In the genomic region with DNA sequence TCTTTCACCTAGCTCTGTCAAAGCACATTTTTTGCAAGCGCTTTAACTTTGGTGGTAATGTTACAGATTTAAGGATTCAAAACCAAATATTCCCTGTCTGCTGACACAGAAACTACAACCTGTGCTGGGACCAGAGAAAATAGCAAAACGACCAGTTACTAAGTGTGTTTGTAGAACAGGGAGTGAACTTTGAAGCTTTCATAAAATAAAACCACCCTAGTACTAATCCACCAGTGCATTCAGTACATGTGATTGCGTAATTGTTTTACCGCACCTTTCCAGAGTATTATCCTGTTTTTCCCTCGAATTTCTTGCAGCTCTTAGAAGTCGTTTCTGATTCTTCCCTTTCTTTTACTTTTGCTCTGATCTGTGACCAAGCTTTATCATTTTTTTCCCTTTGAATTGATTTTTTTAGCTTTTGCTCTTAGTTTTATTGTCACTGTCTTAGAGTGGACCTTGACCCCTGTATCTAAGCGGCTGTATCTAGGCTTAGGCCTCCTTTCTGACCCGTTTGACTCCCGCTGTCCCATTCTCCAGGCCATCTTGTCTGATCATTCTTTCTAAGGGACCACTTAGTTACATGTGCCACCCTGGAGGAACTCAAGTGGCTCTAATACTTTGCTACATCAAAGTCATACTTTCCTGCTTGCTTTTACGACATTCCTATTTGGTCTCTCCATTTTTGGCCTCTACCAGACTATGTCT, we compare ENCODE assay signal across 2 cellular contexts.
TF ChIP-seq lines count a peak whose summit lies in the region.

No MANE protein-coding gene starts in this region.

TF ChIP-seq in GM12878, 131 proteins besides CTCF, POLR2A, EP300 and RAD21:
- TF ChIP-seq ETV6 (conservative IDR thresholded peaks at IDR 0.05 in 1 of 2, IDR thresholded peaks at IDR 0.05 in 1 of 2; ENCODE audit: borderline replicate concordance in 1 of 2, low read depth in 1 of 2) = no peak
- TF ChIP-seq, protein P1, sequence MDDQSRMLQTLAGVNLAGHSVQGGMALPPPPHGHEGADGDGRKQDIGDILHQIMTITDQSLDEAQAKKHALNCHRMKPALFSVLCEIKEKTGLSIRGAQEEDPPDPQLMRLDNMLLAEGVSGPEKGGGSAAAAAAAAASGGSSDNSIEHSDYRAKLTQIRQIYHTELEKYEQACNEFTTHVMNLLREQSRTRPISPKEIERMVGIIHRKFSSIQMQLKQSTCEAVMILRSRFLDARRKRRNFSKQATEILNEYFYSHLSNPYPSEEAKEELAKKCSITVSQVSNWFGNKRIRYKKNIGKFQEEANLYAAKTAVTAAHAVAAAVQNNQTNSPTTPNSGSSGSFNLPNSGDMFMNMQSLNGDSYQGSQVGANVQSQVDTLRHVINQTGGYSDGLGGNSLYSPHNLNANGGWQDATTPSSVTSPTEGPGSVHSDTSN (IDR thresholded peaks at IDR 0.05; ENCODE audit: insufficient replicate concordance, low read depth, low read length) = no peak
- TF ChIP-seq SMC3 (IDR thresholded peaks at IDR 0.05; ENCODE audit: borderline replicate concordance, low read length) = no peak
- no peak for TF ChIP-seq RAD51 (IDR thresholded peaks at IDR 0.05)
- no peak for TF ChIP-seq CREB1 (IDR thresholded peaks at IDR 0.05; ENCODE audit: low read depth)
- no peak for TF ChIP-seq ZNF384 (IDR thresholded peaks at IDR 0.05; ENCODE audit: borderline replicate concordance, low read depth, low read length)
- no peak for TF ChIP-seq SMARCA5 (IDR thresholded peaks at IDR 0.05)
- TF ChIP-seq RELA (IDR thresholded peaks at IDR 0.05; ENCODE audit: borderline replicate concordance, partially characterized antibody) = no peak
- TF ChIP-seq, protein P2, sequence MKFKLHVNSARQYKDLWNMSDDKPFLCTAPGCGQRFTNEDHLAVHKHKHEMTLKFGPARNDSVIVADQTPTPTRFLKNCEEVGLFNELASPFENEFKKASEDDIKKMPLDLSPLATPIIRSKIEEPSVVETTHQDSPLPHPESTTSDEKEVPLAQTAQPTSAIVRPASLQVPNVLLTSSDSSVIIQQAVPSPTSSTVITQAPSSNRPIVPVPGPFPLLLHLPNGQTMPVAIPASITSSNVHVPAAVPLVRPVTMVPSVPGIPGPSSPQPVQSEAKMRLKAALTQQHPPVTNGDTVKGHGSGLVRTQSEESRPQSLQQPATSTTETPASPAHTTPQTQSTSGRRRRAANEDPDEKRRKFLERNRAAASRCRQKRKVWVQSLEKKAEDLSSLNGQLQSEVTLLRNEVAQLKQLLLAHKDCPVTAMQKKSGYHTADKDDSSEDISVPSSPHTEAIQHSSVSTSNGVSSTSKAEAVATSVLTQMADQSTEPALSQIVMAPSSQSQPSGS (IDR thresholded peaks at IDR 0.05; ENCODE audit: low read length) = no peak
- TF ChIP-seq, protein P3, sequence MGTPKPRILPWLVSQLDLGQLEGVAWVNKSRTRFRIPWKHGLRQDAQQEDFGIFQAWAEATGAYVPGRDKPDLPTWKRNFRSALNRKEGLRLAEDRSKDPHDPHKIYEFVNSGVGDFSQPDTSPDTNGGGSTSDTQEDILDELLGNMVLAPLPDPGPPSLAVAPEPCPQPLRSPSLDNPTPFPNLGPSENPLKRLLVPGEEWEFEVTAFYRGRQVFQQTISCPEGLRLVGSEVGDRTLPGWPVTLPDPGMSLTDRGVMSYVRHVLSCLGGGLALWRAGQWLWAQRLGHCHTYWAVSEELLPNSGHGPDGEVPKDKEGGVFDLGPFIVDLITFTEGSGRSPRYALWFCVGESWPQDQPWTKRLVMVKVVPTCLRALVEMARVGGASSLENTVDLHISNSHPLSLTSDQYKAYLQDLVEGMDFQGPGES (IDR thresholded peaks at IDR 0.05) = no peak
- TF ChIP-seq SPI1 (IDR thresholded peaks at IDR 0.05; ENCODE audit: borderline replicate concordance, insufficient read depth, low read depth, low read length) = no peak
- TF ChIP-seq MTA3 (IDR thresholded peaks at IDR 0.05; ENCODE audit: borderline replicate concordance, low read length) = no peak
- TF ChIP-seq, protein P4, sequence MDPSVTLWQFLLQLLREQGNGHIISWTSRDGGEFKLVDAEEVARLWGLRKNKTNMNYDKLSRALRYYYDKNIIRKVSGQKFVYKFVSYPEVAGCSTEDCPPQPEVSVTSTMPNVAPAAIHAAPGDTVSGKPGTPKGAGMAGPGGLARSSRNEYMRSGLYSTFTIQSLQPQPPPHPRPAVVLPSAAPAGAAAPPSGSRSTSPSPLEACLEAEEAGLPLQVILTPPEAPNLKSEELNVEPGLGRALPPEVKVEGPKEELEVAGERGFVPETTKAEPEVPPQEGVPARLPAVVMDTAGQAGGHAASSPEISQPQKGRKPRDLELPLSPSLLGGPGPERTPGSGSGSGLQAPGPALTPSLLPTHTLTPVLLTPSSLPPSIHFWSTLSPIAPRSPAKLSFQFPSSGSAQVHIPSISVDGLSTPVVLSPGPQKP (IDR thresholded peaks at IDR 0.05; ENCODE audit: low read depth, low read length) = no peak
- TF ChIP-seq ZNF217 (IDR thresholded peaks at IDR 0.05) = no peak
- TF ChIP-seq MXI1 (IDR thresholded peaks at IDR 0.05; ENCODE audit: low read depth, low read length) = no peak
- TF ChIP-seq HDGF (IDR thresholded peaks at IDR 0.05) = no peak
- no peak for TF ChIP-seq FOXK2 (IDR thresholded peaks at IDR 0.05)
- no peak for TF ChIP-seq SREBF1 (IDR thresholded peaks at IDR 0.05; ENCODE audit: low read length)
- no peak for TF ChIP-seq TARDBP (IDR thresholded peaks at IDR 0.05; ENCODE audit: borderline replicate concordance)

TF ChIP-seq in GM23338, 12 proteins besides CTCF, POLR2A, EP300 and RAD21:
- TF ChIP-seq, protein P5, sequence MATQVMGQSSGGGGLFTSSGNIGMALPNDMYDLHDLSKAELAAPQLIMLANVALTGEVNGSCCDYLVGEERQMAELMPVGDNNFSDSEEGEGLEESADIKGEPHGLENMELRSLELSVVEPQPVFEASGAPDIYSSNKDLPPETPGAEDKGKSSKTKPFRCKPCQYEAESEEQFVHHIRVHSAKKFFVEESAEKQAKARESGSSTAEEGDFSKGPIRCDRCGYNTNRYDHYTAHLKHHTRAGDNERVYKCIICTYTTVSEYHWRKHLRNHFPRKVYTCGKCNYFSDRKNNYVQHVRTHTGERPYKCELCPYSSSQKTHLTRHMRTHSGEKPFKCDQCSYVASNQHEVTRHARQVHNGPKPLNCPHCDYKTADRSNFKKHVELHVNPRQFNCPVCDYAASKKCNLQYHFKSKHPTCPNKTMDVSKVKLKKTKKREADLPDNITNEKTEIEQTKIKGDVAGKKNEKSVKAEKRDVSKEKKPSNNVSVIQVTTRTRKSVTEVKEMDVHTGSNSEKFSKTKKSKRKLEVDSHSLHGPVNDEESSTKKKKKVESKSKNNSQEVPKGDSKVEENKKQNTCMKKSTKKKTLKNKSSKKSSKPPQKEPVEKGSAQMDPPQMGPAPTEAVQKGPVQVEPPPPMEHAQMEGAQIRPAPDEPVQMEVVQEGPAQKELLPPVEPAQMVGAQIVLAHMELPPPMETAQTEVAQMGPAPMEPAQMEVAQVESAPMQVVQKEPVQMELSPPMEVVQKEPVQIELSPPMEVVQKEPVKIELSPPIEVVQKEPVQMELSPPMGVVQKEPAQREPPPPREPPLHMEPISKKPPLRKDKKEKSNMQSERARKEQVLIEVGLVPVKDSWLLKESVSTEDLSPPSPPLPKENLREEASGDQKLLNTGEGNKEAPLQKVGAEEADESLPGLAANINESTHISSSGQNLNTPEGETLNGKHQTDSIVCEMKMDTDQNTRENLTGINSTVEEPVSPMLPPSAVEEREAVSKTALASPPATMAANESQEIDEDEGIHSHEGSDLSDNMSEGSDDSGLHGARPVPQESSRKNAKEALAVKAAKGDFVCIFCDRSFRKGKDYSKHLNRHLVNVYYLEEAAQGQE (IDR thresholded peaks at IDR 0.05; ENCODE audit: unreplicated experiment) = no peak
- no peak for TF ChIP-seq NANOG (IDR thresholded peaks at IDR 0.05; ENCODE audit: borderline replicate concordance)
- TF ChIP-seq, protein P6, sequence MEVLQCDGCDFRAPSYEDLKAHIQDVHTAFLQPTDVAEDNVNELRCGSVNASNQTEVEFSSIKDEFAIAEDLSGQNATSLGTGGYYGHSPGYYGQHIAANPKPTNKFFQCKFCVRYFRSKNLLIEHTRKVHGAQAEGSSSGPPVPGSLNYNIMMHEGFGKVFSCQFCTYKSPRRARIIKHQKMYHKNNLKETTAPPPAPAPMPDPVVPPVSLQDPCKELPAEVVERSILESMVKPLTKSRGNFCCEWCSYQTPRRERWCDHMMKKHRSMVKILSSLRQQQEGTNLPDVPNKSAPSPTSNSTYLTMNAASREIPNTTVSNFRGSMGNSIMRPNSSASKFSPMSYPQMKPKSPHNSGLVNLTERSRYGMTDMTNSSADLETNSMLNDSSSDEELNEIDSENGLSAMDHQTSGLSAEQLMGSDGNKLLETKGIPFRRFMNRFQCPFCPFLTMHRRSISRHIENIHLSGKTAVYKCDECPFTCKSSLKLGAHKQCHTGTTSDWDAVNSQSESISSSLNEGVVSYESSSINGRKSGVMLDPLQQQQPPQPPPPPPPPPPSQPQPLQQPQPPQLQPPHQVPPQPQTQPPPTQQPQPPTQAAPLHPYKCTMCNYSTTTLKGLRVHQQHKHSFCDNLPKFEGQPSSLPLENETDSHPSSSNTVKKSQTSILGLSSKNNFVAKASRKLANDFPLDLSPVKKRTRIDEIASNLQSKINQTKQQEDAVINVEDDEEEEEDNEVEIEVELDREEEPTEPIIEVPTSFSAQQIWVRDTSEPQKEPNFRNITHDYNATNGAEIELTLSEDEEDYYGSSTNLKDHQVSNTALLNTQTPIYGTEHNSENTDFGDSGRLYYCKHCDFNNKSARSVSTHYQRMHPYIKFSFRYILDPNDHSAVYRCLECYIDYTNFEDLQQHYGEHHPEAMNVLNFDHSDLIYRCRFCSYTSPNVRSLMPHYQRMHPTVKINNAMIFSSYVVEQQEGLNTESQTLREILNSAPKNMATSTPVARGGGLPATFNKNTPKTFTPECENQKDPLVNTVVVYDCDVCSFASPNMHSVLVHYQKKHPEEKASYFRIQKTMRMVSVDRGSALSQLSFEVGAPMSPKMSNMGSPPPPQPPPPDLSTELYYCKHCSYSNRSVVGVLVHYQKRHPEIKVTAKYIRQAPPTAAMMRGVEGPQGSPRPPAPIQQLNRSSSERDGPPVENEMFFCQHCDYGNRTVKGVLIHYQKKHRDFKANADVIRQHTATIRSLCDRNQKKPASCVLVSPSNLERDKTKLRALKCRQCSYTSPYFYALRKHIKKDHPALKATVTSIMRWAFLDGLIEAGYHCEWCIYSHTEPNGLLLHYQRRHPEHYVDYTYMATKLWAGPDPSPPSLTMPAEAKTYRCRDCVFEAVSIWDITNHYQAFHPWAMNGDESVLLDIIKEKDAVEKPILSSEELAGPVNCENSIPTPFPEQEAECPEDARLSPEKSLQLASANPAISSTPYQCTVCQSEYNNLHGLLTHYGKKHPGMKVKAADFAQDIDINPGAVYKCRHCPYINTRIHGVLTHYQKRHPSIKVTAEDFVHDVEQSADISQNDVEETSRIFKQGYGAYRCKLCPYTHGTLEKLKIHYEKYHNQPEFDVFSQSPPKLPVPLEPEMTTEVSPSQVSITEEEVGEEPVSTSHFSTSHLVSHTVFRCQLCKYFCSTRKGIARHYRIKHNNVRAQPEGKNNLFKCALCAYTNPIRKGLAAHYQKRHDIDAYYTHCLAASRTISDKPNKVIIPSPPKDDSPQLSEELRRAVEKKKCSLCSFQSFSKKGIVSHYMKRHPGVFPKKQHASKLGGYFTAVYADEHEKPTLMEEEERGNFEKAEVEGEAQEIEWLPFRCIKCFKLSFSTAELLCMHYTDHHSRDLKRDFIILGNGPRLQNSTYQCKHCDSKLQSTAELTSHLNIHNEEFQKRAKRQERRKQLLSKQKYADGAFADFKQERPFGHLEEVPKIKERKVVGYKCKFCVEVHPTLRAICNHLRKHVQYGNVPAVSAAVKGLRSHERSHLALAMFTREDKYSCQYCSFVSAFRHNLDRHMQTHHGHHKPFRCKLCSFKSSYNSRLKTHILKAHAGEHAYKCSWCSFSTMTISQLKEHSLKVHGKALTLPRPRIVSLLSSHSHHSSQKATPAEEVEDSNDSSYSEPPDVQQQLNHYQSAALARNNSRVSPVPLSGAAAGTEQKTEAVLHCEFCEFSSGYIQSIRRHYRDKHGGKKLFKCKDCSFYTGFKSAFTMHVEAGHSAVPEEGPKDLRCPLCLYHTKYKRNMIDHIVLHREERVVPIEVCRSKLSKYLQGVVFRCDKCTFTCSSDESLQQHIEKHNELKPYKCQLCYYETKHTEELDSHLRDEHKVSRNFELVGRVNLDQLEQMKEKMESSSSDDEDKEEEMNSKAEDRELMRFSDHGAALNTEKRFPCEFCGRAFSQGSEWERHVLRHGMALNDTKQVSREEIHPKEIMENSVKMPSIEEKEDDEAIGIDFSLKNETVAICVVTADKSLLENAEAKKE (CRISPR knock-in tag; IDR thresholded peaks at IDR 0.05) = no peak
- TF ChIP-seq JUNB (IDR thresholded peaks at IDR 0.05; ENCODE audit: unreplicated experiment) = no peak
- no peak for TF ChIP-seq CREB1 (CRISPR knock-in tag; IDR thresholded peaks at IDR 0.05; ENCODE audit: low read depth)
- TF ChIP-seq, protein P7, sequence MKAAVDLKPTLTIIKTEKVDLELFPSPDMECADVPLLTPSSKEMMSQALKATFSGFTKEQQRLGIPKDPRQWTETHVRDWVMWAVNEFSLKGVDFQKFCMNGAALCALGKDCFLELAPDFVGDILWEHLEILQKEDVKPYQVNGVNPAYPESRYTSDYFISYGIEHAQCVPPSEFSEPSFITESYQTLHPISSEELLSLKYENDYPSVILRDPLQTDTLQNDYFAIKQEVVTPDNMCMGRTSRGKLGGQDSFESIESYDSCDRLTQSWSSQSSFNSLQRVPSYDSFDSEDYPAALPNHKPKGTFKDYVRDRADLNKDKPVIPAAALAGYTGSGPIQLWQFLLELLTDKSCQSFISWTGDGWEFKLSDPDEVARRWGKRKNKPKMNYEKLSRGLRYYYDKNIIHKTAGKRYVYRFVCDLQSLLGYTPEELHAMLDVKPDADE (IDR thresholded peaks at IDR 0.05) = no peak
- no peak for TF ChIP-seq ZNF114 (CRISPR knock-in tag; IDR thresholded peaks at IDR 0.05)
- TF ChIP-seq EZH2 (IDR thresholded peaks at IDR 0.05; ENCODE audit: low read depth, unreplicated experiment) = no peak
- TF ChIP-seq EZH2phosphoT487 (IDR thresholded peaks at IDR 0.05; ENCODE audit: unreplicated experiment) = no peak
- no peak for TF ChIP-seq ZNF331 (CRISPR knock-in tag; IDR thresholded peaks at IDR 0.05; ENCODE audit: low read depth)
- no peak for TF ChIP-seq POLR2AphosphoS5 (IDR thresholded peaks at IDR 0.05; ENCODE audit: low read depth)
TF ChIP-seq in GM23338: peak in this region for 0.
